In the genomic region with DNA sequence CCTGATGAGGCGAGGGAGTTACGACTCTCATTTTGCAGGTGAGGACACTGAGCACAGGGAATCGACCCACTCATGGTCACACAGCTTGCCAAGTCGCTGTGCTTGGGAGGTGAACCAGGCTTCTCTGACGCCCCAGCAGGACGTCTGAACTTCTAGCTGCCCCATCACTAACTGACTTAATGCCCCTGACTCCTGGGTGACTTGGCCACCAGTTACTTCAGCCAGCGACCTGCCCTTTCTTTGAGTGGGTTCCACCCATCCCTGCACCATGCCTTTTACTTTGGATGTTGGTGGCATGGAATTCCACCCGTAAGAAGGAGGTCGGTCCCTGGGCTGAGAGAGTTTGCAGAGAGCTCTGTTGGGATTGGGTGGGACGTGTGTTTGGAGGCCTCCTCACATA, we compare ENCODE assay signal across 11 cellular contexts. TPM values are rescaled to one million over a fixed set of nuclear protein-coding genes. Genes with fewer than 3 reads are reported as not detected.
DNase-seq lines count a peak whose midpoint lies in the region; ATAC-seq and TF ChIP-seq lines count a peak whose summit lies in the region.
"Had no signal": no experiment of that assay in that cellular context is flagged by ENCODE, and none has a peak within 500 bp of the region (broad histone marks: within the 10 kb centered on the region; RNA-seq: fewer than 3 reads in every experiment).

No MANE protein-coding gene starts in this region.

- peaks cover 51% of the 10 kb centered on the region for H4K20me1 ChIP-seq in PC-9 (ENCODE audit: insufficient read depth)

- H3K9me3 ChIP-seq in PC-9 (ENCODE audit: insufficient read depth, low read depth), result no peaks in the 10 kb centered on the region
- no peaks in the 10 kb centered on the region for H3K9me3 ChIP-seq in endodermal cell (ENCODE audit: control insufficient read depth, low read length)
- H3K9me3 ChIP-seq in uterus, result no peaks in the 10 kb centered on the region

- H3K9me3 Mint-ChIP-seq in endodermal cell (no peaks in the 10 kb centered on the region), nephron (no peaks in the 10 kb centered on the region)
- H3K9me3 Mint-ChIP-seq: activated CD8-positive, alpha-beta T cell treated with anti-CD3 and anti-CD28 coated beads for 36 hours had no signal

- no peak for DNase-seq in PC-9
- no peak for DNase-seq in endodermal cell
- DNase-seq in uterus, result no peak
- no peak for DNase-seq in activated CD8-positive, alpha-beta memory T cell treated with anti-CD3 and anti-CD28 coated beads for 24 hours
- DNase-seq in kidney glomerular epithelial cell (lab: John Stamatoyannopoulos, UW), result no peak
- DNase-seq: activated CD8-positive, alpha-beta T cell treated with anti-CD3 and anti-CD28 coated beads for 36 hours; NCI-H1092 had no signal

- no peak overlapping the region for H2AFZ ChIP-seq in PC-9

- peaks cover 74% of the 10 kb centered on the region for H3K4me1 Mint-ChIP-seq in endodermal cell
- peaks cover 81% of the 10 kb centered on the region for H3K4me1 Mint-ChIP-seq in nephron

- H3K9me2 ChIP-seq in PC-9 (ENCODE audit: insufficient read depth), result no peaks in the 10 kb centered on the region

- WGBS in endodermal cell (ENCODE audit: insufficient coverage in 1 of 2, insufficient read length in 1 of 2), 2 experiments, result 90 to 96% methylated on average over 6 to 10 of the region's 10 CpGs

- H3K27ac Mint-ChIP-seq in endodermal cell (peak overlapping the region; percentile 9), nephron (peak overlapping the region; percentile 94 to 98 (median 95))
- H3K27ac Mint-ChIP-seq: activated CD8-positive, alpha-beta T cell treated with anti-CD3 and anti-CD28 coated beads for 36 hours had no signal

- peaks cover 98% of the 10 kb centered on the region for H3K79me2 ChIP-seq in PC-9 (ENCODE audit: low read depth)

- peaks cover 27% of the 10 kb centered on the region for H3K4me1 ChIP-seq in PC-9 (replicated peaks; ENCODE audit: insufficient read depth)
- peaks cover 38% of the 10 kb centered on the region for H3K4me1 ChIP-seq in endodermal cell (ENCODE audit: control insufficient read depth, insufficient read depth, low read length)
- H3K4me1 ChIP-seq in uterus, result peaks cover 3 to 10% of the 10 kb centered on the region in 2 donors

- H3K27me3 ChIP-seq in PC-9 (ENCODE audit: insufficient read depth, low read depth) (no peaks in the 10 kb centered on the region), endodermal cell (ENCODE audit: control insufficient read depth, insufficient read depth, low read length, poor library complexity, severe bottlenecking) (no peaks in the 10 kb centered on the region), uterus (no peaks in the 10 kb centered on the region)

- BruUV-seq in PC-9 (replicated peaks; lab: Mats Ljungman, UMichigan), result no TSS peak

- H3K4me3 Mint-ChIP-seq in endodermal cell (no peak overlapping the region), nephron (peak overlapping the region; percentile 25 to 63 (median 29))
- H3K4me3 Mint-ChIP-seq: activated CD8-positive, alpha-beta T cell treated with anti-CD3 and anti-CD28 coated beads for 36 hours had no signal

- no peak overlapping the region for H3K4me3 ChIP-seq in PC-9
- no peak overlapping the region for H3K4me3 ChIP-seq in endodermal cell (ENCODE audit: low read length)
- no peak overlapping the region for H3K4me3 ChIP-seq in uterus
- H3K4me3 ChIP-seq: lung, SK-N-MC had no signal

- intact Hi-C loops in PC-9 (cut with micrococcal nuclease; ENCODE audit: unreplicated experiment) (no loop called here), uterus (cut with DNase I; ENCODE audit: low total_unique reads) (loop anchor here (5.0 kb wide), 1 partner anchor 51 kb away; no protein-coding TSS in a partner anchor)

- CTCF ChIA-PET in PC-9 (lab: Charles Lee), result interaction anchor here (0.5 to 0.7 kb wide), 2 partner anchors 71 to 72 kb away, joined by 4 read pairs; no protein-coding TSS in a partner anchor

- H3K9ac ChIP-seq in endodermal cell (ENCODE audit: extremely low read depth, low read length, poor library complexity, severe bottlenecking), result no peak overlapping the region

- TF ChIP-seq CTCF in PC-9 (conservative IDR thresholded peaks at IDR 0.05) (no peak), endodermal cell (conservative IDR thresholded peaks at IDR 0.05) (no peak), nephron (IDR thresholded peaks at IDR 0.05; ENCODE audit: unreplicated experiment in 3 of 3) (no peak), uterus (IDR thresholded peaks at IDR 0.05) (no peak)

- H3K4me2 ChIP-seq in PC-9, result no peak overlapping the region

- H3K36me3 ChIP-seq in PC-9 (ENCODE audit: low read depth) (0 out of 2 replicates have a peak, but pooled peaks cover 4% of the 10 kb centered on the region), endodermal cell (ENCODE audit: control insufficient read depth, insufficient read depth, low read length) (peaks cover 39% of the 10 kb centered on the region), uterus (no peaks in the 10 kb centered on the region)

- H3K27me3 Mint-ChIP-seq in endodermal cell (ENCODE audit: insufficient read depth) (no peaks in the 10 kb centered on the region), nephron (ENCODE audit: low read depth) (no peaks in the 10 kb centered on the region)
- H3K27me3 Mint-ChIP-seq: activated CD8-positive, alpha-beta T cell treated with anti-CD3 and anti-CD28 coated beads for 36 hours had no signal

- ATAC-seq in HG03342 (IDR thresholded peaks at IDR 0.05; ENCODE audit: unreplicated experiment), result no peak
- ATAC-seq: activated CD8-positive, alpha-beta T cell treated with anti-CD3 and anti-CD28 coated beads for 36 hours had no signal

- no peak for TF ChIP-seq POLR2A in uterus (IDR thresholded peaks at IDR 0.05)

- POLR2A ChIA-PET in PC-9 (lab: Charles Lee; ENCODE audit: unreplicated experiment), result no interaction called here

- H3K36me3 Mint-ChIP-seq in endodermal cell (ENCODE audit: low read depth) (peaks cover 12% of the 10 kb centered on the region), nephron (ENCODE audit: low read depth) (peaks cover 4% of the 10 kb centered on the region)

- H3K27ac ChIP-seq in PC-9, result 0 out of 2 replicates have a peak overlapping the region, but pooled peaks have one; percentile 9
- H3K27ac ChIP-seq in endodermal cell (ENCODE audit: low read depth, low read length), result no peak overlapping the region
- H3K27ac ChIP-seq in uterus, result peak overlapping the region; percentile 86 to 89
- H3K27ac ChIP-seq: SK-N-MC had no signal

- H3F3A ChIP-seq in PC-9 (ENCODE audit: insufficient read depth, low read depth), result peaks cover 38% of the 10 kb centered on the region; the same call in 1 of the 2 replicates

RNA-seq across cellular contexts. Expression of gene FLNB, which starts 54.8 kb away (rescaled TPM):
- total RNA-seq in PC-9 (2021) (349 and 361 TPM in 2 replicates), endodermal cell (100 to 1,000 TPM; 212 to 221 TPM), uterus (100 to 1,000 TPM in 3 of 4 donors, 10 to 100 TPM in 1; 52.4 to 283 (median 148) TPM)
- polyA plus RNA-seq in endodermal cell (2013, experiment 1 of 2), result 86.0 TPM
- 96.0 TPM for polyA plus RNA-seq in endodermal cell (2013, experiment 2 of 2)
